ENCODE assay signal across 1 cellular context in genomic region chr4:173930329-173930967, GRCh38.
TF ChIP-seq lines count a peak whose summit lies in the region.

No MANE protein-coding gene starts in this region.

TF ChIP-seq in SK-N-SH, 30 proteins besides CTCF, POLR2A, EP300 and RAD21 (continued from another document):
- no peak for TF ChIP-seq REST (IDR thresholded peaks at IDR 0.05; ENCODE audit: low read depth, low read length)
- no peak for TF ChIP-seq USF1 (IDR thresholded peaks at IDR 0.05; ENCODE audit: borderline replicate concordance, low read depth)
- no peak for TF ChIP-seq NFIC (IDR thresholded peaks at IDR 0.05; ENCODE audit: borderline replicate concordance)
- peak; percentile 81 for TF ChIP-seq RCOR1 (IDR thresholded peaks at IDR 0.05; ENCODE audit: low read length)
- no peak for TF ChIP-seq RXRA (IDR thresholded peaks at IDR 0.05; ENCODE audit: borderline replicate concordance, low read depth)
- TF ChIP-seq ELF1 (IDR thresholded peaks at IDR 0.05) = no peak
- peak; percentile 55 for TF ChIP-seq PBX3 (IDR thresholded peaks at IDR 0.05)
- TF ChIP-seq MAX (IDR thresholded peaks at IDR 0.05; ENCODE audit: low read depth) = no peak
- TF ChIP-seq ZBTB33 (IDR thresholded peaks at IDR 0.05; ENCODE audit: borderline replicate concordance, low read depth) = no peak
- 0 out of 2 replicates have a peak, but pooled peaks have one; percentile 28 for TF ChIP-seq RFX5 (IDR thresholded peaks at IDR 0.05; ENCODE audit: low read length)
- 0 out of 2 replicates have a peak, but pooled peaks have one; percentile 15 for TF ChIP-seq MXI1 (IDR thresholded peaks at IDR 0.05; ENCODE audit: low read depth, low read length)
- no peak for TF ChIP-seq USF2 (IDR thresholded peaks at IDR 0.05; ENCODE audit: borderline replicate concordance, low read depth, low read length)
- no peak for TF ChIP-seq SMC3 (IDR thresholded peaks at IDR 0.05; ENCODE audit: low read depth, low read length)
- no peak for TF ChIP-seq POLR2AphosphoS5 (IDR thresholded peaks at IDR 0.05; ENCODE audit: low read depth, low read length)
- TF ChIP-seq FOXM1 (IDR thresholded peaks at IDR 0.05; ENCODE audit: low read depth) = peak; percentile 71; the same call in 1 of the 2 replicates
- TF ChIP-seq EZH2phosphoT487 (IDR thresholded peaks at IDR 0.05; ENCODE audit: borderline replicate concordance, low read depth) = no peak
- TF ChIP-seq IRF3 (IDR thresholded peaks at IDR 0.05; ENCODE audit: low read depth, low read length) = no peak
- TF ChIP-seq FOXJ3 (CRISPR knock-in tag; IDR thresholded peaks at IDR 0.05) = peak; percentile 93
- TF ChIP-seq FOSL2 (IDR thresholded peaks at IDR 0.05; ENCODE audit: borderline replicate concordance, low read depth) = no peak
- no peak for TF ChIP-seq TAF1 (IDR thresholded peaks at IDR 0.05; ENCODE audit: borderline replicate concordance, low read depth, low read length)
- no peak for TF ChIP-seq MEF2A (IDR thresholded peaks at IDR 0.05; ENCODE audit: borderline replicate concordance, low read depth)
- no peak for TF ChIP-seq SIN3A (IDR thresholded peaks at IDR 0.05; ENCODE audit: borderline replicate concordance, low read depth, low read length)
- TF ChIP-seq YY1 (IDR thresholded peaks at IDR 0.05; ENCODE audit: low read depth) = no peak
- no peak for TF ChIP-seq JUND (IDR thresholded peaks at IDR 0.05)
